In the genomic region with DNA sequence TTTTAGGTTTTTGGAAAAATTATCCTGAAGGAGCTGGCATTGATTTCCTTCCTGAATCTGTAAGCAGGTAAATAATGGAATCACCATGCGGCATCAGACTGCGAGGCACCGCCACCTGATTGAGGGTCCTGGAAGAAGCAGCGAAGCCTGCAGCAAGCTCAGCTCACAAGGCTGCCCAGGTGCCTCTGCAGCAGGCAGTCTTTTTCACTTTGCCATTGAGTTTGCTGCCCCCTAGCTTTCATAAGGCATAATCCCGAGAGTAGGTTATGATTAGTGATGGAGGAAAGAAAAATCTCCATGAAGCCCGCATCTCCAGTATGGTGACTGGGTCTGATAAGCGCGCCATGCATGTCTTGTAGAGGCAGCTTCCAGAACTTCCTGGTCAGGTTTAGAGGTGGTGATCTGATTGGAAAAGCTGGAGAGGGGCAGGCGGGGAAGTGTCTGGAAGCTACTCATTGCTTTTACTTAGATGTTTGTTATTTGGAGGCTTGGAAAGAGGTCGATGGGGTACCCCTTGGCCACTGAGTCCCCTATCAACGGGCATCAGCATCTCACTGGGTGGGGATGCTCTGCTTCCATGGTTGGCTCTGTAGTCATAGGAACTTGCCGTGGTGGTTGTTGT, we compare ENCODE assay signal across 8 cellular contexts. TPM values are rescaled to one million over a fixed set of nuclear protein-coding genes. Genes with fewer than 3 reads are reported as not detected.
DNase-seq lines count a peak whose midpoint lies in the region; ATAC-seq and TF ChIP-seq lines count a peak whose summit lies in the region.

No MANE protein-coding gene starts in this region.

- ATAC-seq in IMR-90 (ENCODE audit: low read depth) (peak; percentile 88), PC-3 (peak; percentile 71), HG03025 (IDR thresholded peaks at IDR 0.05; ENCODE audit: low FRiP score, unreplicated experiment) (no peak)

- no peaks in the 10 kb centered on the region for H3K36me3 ChIP-seq in IMR-90 (ENCODE audit: control insufficient read depth, insufficient read depth, low read length)
- no peaks in the 10 kb centered on the region for H3K36me3 ChIP-seq in PC-3 (ENCODE audit: low read depth, low read length)
- H3K36me3 ChIP-seq in iPS DF 6.9 (ENCODE audit: control insufficient read depth, insufficient read depth, low read length) = no peaks in the 10 kb centered on the region

- peak overlapping the region; percentile 44 for H2AK9ac ChIP-seq in IMR-90 (replicated peaks; ENCODE audit: low read depth, low read length, poor library complexity)

- TF ChIP-seq RAD21 in IMR-90 (IDR thresholded peaks at IDR 0.05; ENCODE audit: low read length) = peak; percentile 65

- H3K18ac ChIP-seq in IMR-90 (ENCODE audit: low read depth, low read length) = no peak overlapping the region

- H2BK15ac ChIP-seq in IMR-90 (ENCODE audit: low read depth, low read length) = no peak overlapping the region

- H4K20me1 ChIP-seq in IMR-90 (ENCODE audit: insufficient read depth, low read length) (no peaks in the 10 kb centered on the region), PC-3 (ENCODE audit: low read length) (no peaks in the 10 kb centered on the region)

- H3K27me3 ChIP-seq in IMR-90 (ENCODE audit: control insufficient read depth, insufficient read depth, low read length) = no peaks in the 10 kb centered on the region; the same call in none of the 2 replicates
- no peaks in the 10 kb centered on the region for H3K27me3 ChIP-seq in PC-3 (ENCODE audit: low read length)
- H3K27me3 ChIP-seq in iPS DF 6.9 (ENCODE audit: control insufficient read depth, insufficient read depth, low read length) = no peaks in the 10 kb centered on the region

- no peak overlapping the region for H2BK5ac ChIP-seq in IMR-90 (ENCODE audit: low read depth, low read length, poor library complexity, severe bottlenecking)

- DNase-seq in A172 (ENCODE audit: low spot score) = peak; percentile 60
- DNase-seq in G401 (ENCODE audit: low spot score) = peak; percentile 53
- DNase-seq in IMR-90 = peak; percentile 51
- peak; percentile 67 for DNase-seq in PC-3
- peak; percentile 55 for DNase-seq in astrocyte of the spinal cord (ENCODE audit: low read depth, low spot score)
- DNase-seq in iPS DF 6.9 (ENCODE audit: low read depth, low spot score) = peak; percentile 18
- peak; percentile 46 for DNase-seq in stimulated activated CD4-positive, alpha-beta T cell treated with anti-CD3 and anti-CD28 coated beads, Interleukin-15, amount 100 ng/mL, for 24 hours

- H2AFZ ChIP-seq in IMR-90 (replicated peaks; ENCODE audit: low read length, poor library complexity) (peak overlapping the region; percentile 10), PC-3 (ENCODE audit: low read length) (0 out of 2 replicates have a peak overlapping the region, but pooled peaks have one; percentile 44)

- no peaks in the 10 kb centered on the region for H3K79me2 ChIP-seq in PC-3 (ENCODE audit: low read length)

- TF ChIP-seq CTCF in IMR-90 (conservative IDR thresholded peaks at IDR 0.05; ENCODE audit: low read depth, low read length) = peak; percentile 66
- peak; percentile 71 for TF ChIP-seq CTCF in PC-3 (conservative IDR thresholded peaks at IDR 0.05; ENCODE audit: low read depth, low read length)
- peak; percentile 77 for TF ChIP-seq CTCF in astrocyte of the spinal cord (IDR thresholded peaks at IDR 0.05; ENCODE audit: low read depth, low read length)

- no peak overlapping the region for H3K56ac ChIP-seq in IMR-90 (ENCODE audit: extremely low read depth, insufficient read depth, low read length)

- no peak overlapping the region for H2BK20ac ChIP-seq in IMR-90 (ENCODE audit: low read depth, low read length)

- no peak overlapping the region for H4K8ac ChIP-seq in IMR-90 (ENCODE audit: low read depth in 2 of 2, low read length in 2 of 2)

- H3K23ac ChIP-seq in IMR-90 (ENCODE audit: low read depth, low read length) = no peak overlapping the region

- H3K79me1 ChIP-seq in IMR-90 (ENCODE audit: low read depth in 1 of 2, low read length in 2 of 2) = no peaks in the 10 kb centered on the region

- POLR2A ChIA-PET in IMR-90 (lab: Charles Lee; ENCODE audit: unreplicated experiment) = no interaction called here
- POLR2A ChIA-PET in PC-3 (lab: Charles Lee; ENCODE audit: unreplicated experiment) = no interaction called here

- H3K27ac ChIP-seq in IMR-90 (ENCODE audit: insufficient read depth, low read length) (no peak overlapping the region), PC-3 (ENCODE audit: low read length) (no peak overlapping the region), iPS DF 6.9 (ENCODE audit: low read length) (no peak overlapping the region)

- dilution Hi-C loops in IMR-90 (cut with HindIII; ENCODE audit: low sequenced_read_pairs, unreplicated experiment) = no loop called here

- no peaks in the 10 kb centered on the region for H3K9me1 ChIP-seq in IMR-90 (ENCODE audit: insufficient read depth, low read length)

- H3K9ac ChIP-seq in IMR-90 (ENCODE audit: low read depth, low read length) = no peak overlapping the region
- no peak overlapping the region for H3K9ac ChIP-seq in PC-3 (ENCODE audit: low read length)

- no peak overlapping the region for H3K14ac ChIP-seq in IMR-90 (replicated peaks; ENCODE audit: low read depth, low read length)

- H3K4me3 ChIP-seq in IMR-90 (ENCODE audit: insufficient read depth, low read depth, low read length) (no peak overlapping the region), PC-3 (ENCODE audit: low read length) (no peak overlapping the region), astrocyte of the spinal cord (ENCODE audit: low read depth, low read length) (no peak overlapping the region), iPS DF 6.9 (ENCODE audit: low read length) (no peak overlapping the region)

- H2BK120ac ChIP-seq in IMR-90 (ENCODE audit: low read depth, low read length) = no peak overlapping the region

- TF ChIP-seq POLR2A in IMR-90 (IDR thresholded peaks at IDR 0.05; ENCODE audit: low read depth, low read length) = no peak

- 55% methylated on average over 3 of the region's 12 CpGs; no CpG with 5 or more reads in 1 of the 2 experiments for WGBS in IMR-90 (ENCODE audit: extremely low coverage in 2 of 2, insufficient read length in 1 of 2), 2 experiments
- WGBS in iPS DF 6.9 (ENCODE audit: insufficient coverage, insufficient read length) = no CpG with 5 or more reads among the region's 12 CpGs

- H3K9me3 ChIP-seq in IMR-90 (ENCODE audit: control insufficient read depth, insufficient read depth, low read length) (no peaks in the 10 kb centered on the region), PC-3 (ENCODE audit: low read length) (no peaks in the 10 kb centered on the region), iPS DF 6.9 (ENCODE audit: control insufficient read depth, insufficient read depth, low read length) (no peaks in the 10 kb centered on the region)

- H4K91ac ChIP-seq in IMR-90 (ENCODE audit: insufficient read depth, low read depth, low read length) = no peak overlapping the region

- no peaks in the 10 kb centered on the region for H3K9me2 ChIP-seq in PC-3 (replicated peaks; ENCODE audit: low read length)

- intact Hi-C loops in IMR-90 (cut with micrococcal nuclease) (loop anchor here (1.0 kb wide), 1 partner anchor 315 kb away; no protein-coding TSS in a partner anchor), PC-3 (cut with micrococcal nuclease) (no loop called here)

- H3K4me1 ChIP-seq in IMR-90 (ENCODE audit: control insufficient read depth, insufficient read depth, low read length) (no peaks in the 10 kb centered on the region), PC-3 (ENCODE audit: insufficient read depth, low read length) (peaks cover 14% of the 10 kb centered on the region), iPS DF 6.9 (ENCODE audit: control insufficient read depth, insufficient read depth, low read length) (no peaks in the 10 kb centered on the region)

- H2AK5ac ChIP-seq in IMR-90 (ENCODE audit: low read depth, low read length) = no peak overlapping the region

- no TSS peak for BruUV-seq in IMR-90 (replicated peaks; lab: Mats Ljungman, UMichigan)
- no TSS peak for BruUV-seq in PC-3 (replicated peaks; lab: Mats Ljungman, UMichigan)

- no peak overlapping the region for H4K5ac ChIP-seq in IMR-90 (ENCODE audit: low read depth, low read length)

- CTCF ChIA-PET in IMR-90 (lab: Yijun Ruan, JAX) = interaction anchor here (0.6 to 2.3 kb wide), 11 partner anchors 10 to 402 kb away, joined by 3 to 10 read pairs (median 4); no protein-coding TSS in a partner anchor
- CTCF ChIA-PET in PC-3 (lab: Charles Lee) = interaction anchor here (0.6 to 1.4 kb wide), 2 partner anchors 315 to 420 kb away, joined by 3 read pairs; no protein-coding TSS in a partner anchor

- H3K4ac ChIP-seq in IMR-90 (ENCODE audit: low read depth, low read length) = no peak overlapping the region

- in situ Hi-C loops in G401 (cut with HindIII; ENCODE audit: low sequenced_read_pairs) (no loop called here), IMR-90 (cut with MboI; ENCODE audit: low sequenced_read_pairs) (no loop called here), astrocyte of the spinal cord (cut with HindIII; ENCODE audit: low sequenced_read_pairs) (no loop called here)

- H3F3A ChIP-seq in PC-3 (ENCODE audit: low read length, unreplicated experiment) = no peaks in the 10 kb centered on the region

- H3K4me2 ChIP-seq in IMR-90 (ENCODE audit: low read depth, low read length) (no peak overlapping the region), PC-3 (ENCODE audit: low read length) (no peak overlapping the region)

TF ChIP-seq in IMR-90, 13 proteins besides CTCF, POLR2A, EP300 and RAD21 (continues in another document):
- TF ChIP-seq RFX5 (IDR thresholded peaks at IDR 0.05; ENCODE audit: low read depth, low read length) (no peak), CEBPB (IDR thresholded peaks at IDR 0.05; ENCODE audit: low read depth, low read length) (no peak), SMC3 (IDR thresholded peaks at IDR 0.05; ENCODE audit: low read depth, low read length) (peak; percentile 34), RCOR1 (IDR thresholded peaks at IDR 0.05; ENCODE audit: insufficient replicate concordance, low read length) (no peak), FOS (IDR thresholded peaks at IDR 0.05; ENCODE audit: low read depth, low read length) (no peak)
- TF ChIP-seq, protein P1, sequence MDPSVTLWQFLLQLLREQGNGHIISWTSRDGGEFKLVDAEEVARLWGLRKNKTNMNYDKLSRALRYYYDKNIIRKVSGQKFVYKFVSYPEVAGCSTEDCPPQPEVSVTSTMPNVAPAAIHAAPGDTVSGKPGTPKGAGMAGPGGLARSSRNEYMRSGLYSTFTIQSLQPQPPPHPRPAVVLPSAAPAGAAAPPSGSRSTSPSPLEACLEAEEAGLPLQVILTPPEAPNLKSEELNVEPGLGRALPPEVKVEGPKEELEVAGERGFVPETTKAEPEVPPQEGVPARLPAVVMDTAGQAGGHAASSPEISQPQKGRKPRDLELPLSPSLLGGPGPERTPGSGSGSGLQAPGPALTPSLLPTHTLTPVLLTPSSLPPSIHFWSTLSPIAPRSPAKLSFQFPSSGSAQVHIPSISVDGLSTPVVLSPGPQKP (IDR thresholded peaks at IDR 0.05; ENCODE audit: borderline replicate concordance, low read depth, low read length) = no peak

RNA-seq across cellular contexts. Expression of a gene that starts 26.7 kb away (rescaled TPM):
- total RNA-seq in A172 (2014; rRNA removed; shearing (Covaris generic)) = 0.19 TPM in 1 of 2 replicates, not detected in the other
- not detected in 2 replicates for total RNA-seq in G401 (2014; rRNA removed; shearing (Covaris generic))
- not detected in 2 replicates for total RNA-seq in IMR-90 (2012; rRNA removed)
- polyA plus RNA-seq in IMR-90 (2012; rRNA removed) = not detected in 2 replicates
- not detected in 2 replicates for polyA plus RNA-seq in IMR-90 (2012; cell fraction: cytosol; rRNA removed)
- polyA plus RNA-seq in IMR-90 (2012; cell fraction: nucleus; rRNA removed; ENCODE audit: low replicate concordance) = not detected in 2 replicates
- 0.04 TPM in 1 of 2 replicates, not detected in the other for total RNA-seq in PC-3 (2014; rRNA removed)
